23 cellular contexts compared by ENCODE assay signal in the genomic region with DNA sequence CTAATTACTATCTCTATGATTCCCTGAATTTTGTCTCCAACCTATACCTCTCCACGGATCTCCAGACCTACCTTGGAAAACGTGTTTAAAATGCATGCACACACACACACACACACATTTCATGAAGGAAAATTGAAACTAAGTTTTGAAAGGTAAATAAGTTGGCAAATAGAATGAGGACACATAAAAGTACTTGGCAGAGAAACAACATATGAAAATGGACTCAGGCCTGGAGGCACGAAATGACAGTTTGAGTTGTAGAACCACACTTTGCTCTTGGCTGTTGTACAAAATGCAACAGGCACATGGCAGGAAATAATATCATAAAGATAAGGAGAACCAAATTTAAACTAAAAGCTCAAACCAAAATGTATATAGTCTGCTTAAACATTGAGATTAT.
A peak's percentile ranks its signal among the peaks of the same experiment; 100 is the strongest.
DNase-seq lines count a peak whose midpoint lies in the region; ATAC-seq and TF ChIP-seq lines count a peak whose summit lies in the region.
"Had no signal": no experiment of that assay in that cellular context is flagged by ENCODE, and none has a peak within 500 bp of the region (broad histone marks: within the 10 kb centered on the region; RNA-seq: fewer than 3 reads in every experiment).

No MANE protein-coding gene starts in this region.

- H3K18ac ChIP-seq in mesendoderm (ENCODE audit: low read length), result no peak overlapping the region

- H3K4me1 ChIP-seq in Loucy (ENCODE audit: insufficient read depth, low read length, poor library complexity, severe bottlenecking) (peaks cover 13% of the 10 kb centered on the region), mesendoderm (ENCODE audit: control insufficient read depth, low read depth, low read length) (no peaks in the 10 kb centered on the region)
- H3K4me1 ChIP-seq: BE2C, BLaER1 had no signal

- H3K4me3 ChIP-seq in Loucy (ENCODE audit: low read length, poor library complexity, severe bottlenecking) (no peak overlapping the region), SK-N-MC (peak overlapping the region; percentile 36; the same call in 1 of the 2 replicates), mesendoderm (ENCODE audit: low read length) (no peak overlapping the region), foreskin fibroblast (ENCODE audit: low read depth in 1 of 2, low read length in 2 of 2) (no peak overlapping the region)
- H3K4me3 ChIP-seq: BLaER1, GM12878 had no signal

- H3K79me2 ChIP-seq in Loucy (ENCODE audit: insufficient read depth, low read length) (no peaks in the 10 kb centered on the region), mesendoderm (ENCODE audit: control insufficient read depth, insufficient read depth, low read length) (no peaks in the 10 kb centered on the region)

- TF ChIP-seq CTCF in Loucy (conservative IDR thresholded peaks at IDR 0.05; ENCODE audit: low read length) (no peak), foreskin fibroblast (IDR thresholded peaks at IDR 0.05; ENCODE audit: low read depth, low read length) (no peak)

- no peak overlapping the region for H3K23ac ChIP-seq in mesendoderm (ENCODE audit: low read length)

- peak overlapping the region; percentile 39 for H4K8ac ChIP-seq in mesendoderm (ENCODE audit: low read depth, low read length)

- no peak overlapping the region for H3K4ac ChIP-seq in mesendoderm (ENCODE audit: low read depth, low read length)

- WGBS in mesendoderm (ENCODE audit: extremely low coverage, insufficient coverage, low lambda C conversion rate), result no CpG with 5 or more reads among the region's 3 CpGs

- H3K27me3 ChIP-seq in Loucy (ENCODE audit: insufficient read depth, low read length, poor library complexity, severe bottlenecking) (no peaks in the 10 kb centered on the region), mesendoderm (ENCODE audit: insufficient read depth, low read length, poor library complexity) (no peaks in the 10 kb centered on the region)
- H3K27me3 ChIP-seq: BE2C, BLaER1 had no signal

- H3K79me1 ChIP-seq in mesendoderm (ENCODE audit: low read length), result no peaks in the 10 kb centered on the region

- no peak overlapping the region for H2BK5ac ChIP-seq in mesendoderm (ENCODE audit: low read length)

- H3K9me3 ChIP-seq in Loucy (ENCODE audit: insufficient read depth, low read depth, low read length) (no peaks in the 10 kb centered on the region), SK-N-MC (ENCODE audit: low read depth, low read length) (no peaks in the 10 kb centered on the region)
- H3K9me3 ChIP-seq: BE2C, BLaER1 had no signal

- no peak overlapping the region for H3K56ac ChIP-seq in mesendoderm (ENCODE audit: low read length)

- H3K9ac ChIP-seq in Loucy (ENCODE audit: low read depth, low read length, poor library complexity, severe bottlenecking) (peak overlapping the region; percentile 30), SK-N-MC (ENCODE audit: insufficient read length) (no peak overlapping the region), mesendoderm (ENCODE audit: low read length) (no peak overlapping the region)
- H3K9ac ChIP-seq: BLaER1 had no signal

- H3K9me2 ChIP-seq in Loucy (replicated peaks; ENCODE audit: low read depth, low read length), result no peaks in the 10 kb centered on the region

- ATAC-seq in HG03280 (IDR thresholded peaks at IDR 0.05; ENCODE audit: unreplicated experiment) (no peak), GM18517 (IDR thresholded peaks at IDR 0.05; ENCODE audit: unreplicated experiment) (no peak)
- ATAC-seq: GM12878 had no signal

- H4K20me1 ChIP-seq in Loucy (ENCODE audit: insufficient read depth, low read length, poor library complexity, severe bottlenecking), result no peaks in the 10 kb centered on the region
- H4K20me1 ChIP-seq: BLaER1 had no signal

- H2AK5ac ChIP-seq in mesendoderm (ENCODE audit: low read length), result no peak overlapping the region

- H2BK120ac ChIP-seq in mesendoderm (ENCODE audit: low read depth, low read length), result no peak overlapping the region

- DNase-seq in SK-N-MC (ENCODE audit: low read depth, low spot score), result no peak
- no peak for DNase-seq in mesendoderm
- DNase-seq in foreskin fibroblast, result no peak
- DNase-seq: 8988T; ACHN; BE2C; C1 segment of cervical spinal cord; CD4-positive, alpha-beta memory T cell; CD4-positive, CD25-positive, alpha-beta regulatory T cell; CD8-positive, alpha-beta memory T cell; COR-L47; DMS 273 treated with DMSO at 0.1 percent for 48 hours; DMS153; DMS53; DMS79; DND-41; EL; GDM1 had no signal

- H3K27ac ChIP-seq in SK-N-MC, result peak overlapping the region; percentile 45; the same call in 1 of the 2 replicates
- no peak overlapping the region for H3K27ac ChIP-seq in mesendoderm (ENCODE audit: low read depth, low read length)
- H3K27ac ChIP-seq: BLaER1 had no signal

- no peaks in the 10 kb centered on the region for H3K36me3 ChIP-seq in Loucy (ENCODE audit: insufficient read depth, low read length)
- no peaks in the 10 kb centered on the region for H3K36me3 ChIP-seq in SK-N-MC (ENCODE audit: insufficient read depth, low read length)
- no peaks in the 10 kb centered on the region for H3K36me3 ChIP-seq in mesendoderm (ENCODE audit: control insufficient read depth, insufficient read depth, low read length)
- H3K36me3 ChIP-seq: BE2C, BLaER1 had no signal

- H4K5ac ChIP-seq in mesendoderm (ENCODE audit: low read length), result no peak overlapping the region

- H2AFZ ChIP-seq in Loucy (ENCODE audit: low read length), result peak overlapping the region; percentile 45; the same call in 1 of the 2 replicates

- H2BK15ac ChIP-seq in mesendoderm (replicated peaks; ENCODE audit: low read depth), result no peak overlapping the region

- H3K4me2 ChIP-seq in Loucy (ENCODE audit: low read depth, low read length, poor library complexity, severe bottlenecking) (peak overlapping the region; percentile 1), mesendoderm (ENCODE audit: low read length) (no peak overlapping the region)
- H3K4me2 ChIP-seq: BLaER1 had no signal

- H3F3A ChIP-seq in Loucy (ENCODE audit: low read depth), result no peaks in the 10 kb centered on the region
